ENCODE assay signal across 10 cellular contexts in genomic region chr17:29393451-29393850, GRCh38. TPM values are rescaled to one million over a fixed set of nuclear protein-coding genes. Genes with fewer than 3 reads are reported as not detected.
DNase-seq lines count a peak whose midpoint lies in the region; ATAC-seq and TF ChIP-seq lines count a peak whose summit lies in the region.
"Had no signal": no experiment of that assay in that cellular context is flagged by ENCODE, and none has a peak within 500 bp of the region (broad histone marks: within the 10 kb centered on the region; RNA-seq: fewer than 3 reads in every experiment).

No MANE protein-coding gene starts in this region.

- ATAC-seq in gastrocnemius medialis = no peak
- ATAC-seq in GM21786 (IDR thresholded peaks at IDR 0.05; ENCODE audit: unreplicated experiment) = no peak
- ATAC-seq in GM18502 (IDR thresholded peaks at IDR 0.05; ENCODE audit: poor library complexity, unreplicated experiment) = no peak

- H3K4me2 ChIP-seq in PC-9 = peak overlapping the region; percentile 97

- H3K36me3 Mint-ChIP-seq in T-helper 2 cell treated with Interferon-gamma antibody and Interleukin-4, amounts not matched to agents 5 μg/mL and 100 μg/mL, for 36 hours (ENCODE audit: low read depth) = peaks cover 18% of the 10 kb centered on the region

- H3K9me2 ChIP-seq in PC-9 (ENCODE audit: insufficient read depth) = no peaks in the 10 kb centered on the region

- DNase-seq in T-helper 2 cell treated with Interferon-gamma antibody and Interleukin-4, amounts not matched to agents 5 μg/mL and 100 μg/mL, for 36 hours (ENCODE audit: low spot score) = no peak
- DNase-seq in T-helper 2 cell = no peak
- no peak for DNase-seq in PC-9
- peak; percentile 34 for DNase-seq in fibroblast of gingiva (ENCODE audit: low read depth)
- DNase-seq in gastrocnemius medialis = no peak
- no peak for DNase-seq in activated effector memory CD4-positive, alpha-beta T cell treated with Interleukin-2 at 50 U/mL for 16 hours
- DNase-seq: NCI-H187, T1000 had no signal

- peak overlapping the region; percentile 16 for H3K27ac Mint-ChIP-seq in T-helper 2 cell treated with Interferon-gamma antibody and Interleukin-4, amounts not matched to agents 5 μg/mL and 100 μg/mL, for 36 hours

- H2AFZ ChIP-seq in PC-9 = no peak overlapping the region

- peak overlapping the region; percentile 62 for H3K4me3 Mint-ChIP-seq in T-helper 2 cell treated with Interferon-gamma antibody and Interleukin-4, amounts not matched to agents 5 μg/mL and 100 μg/mL, for 36 hours

- CTCF ChIA-PET in PC-9 (lab: Charles Lee) = interaction anchor here (0.6 kb wide), 3 partner anchors 13 to 439 kb away, joined by 3 to 8 read pairs (median 3); no protein-coding TSS in a partner anchor

- TF ChIP-seq CTCF in PC-9 (conservative IDR thresholded peaks at IDR 0.05) (no peak), gastrocnemius medialis (IDR thresholded peaks at IDR 0.05 in 4 of 5, conservative IDR thresholded peaks at IDR 0.05 in 1 of 5) (no peak)

- H3F3A ChIP-seq in PC-9 (ENCODE audit: insufficient read depth, low read depth) = peaks cover 11% of the 10 kb centered on the region; the same call in 1 of the 2 replicates

- H3K4me1 ChIP-seq in PC-9 (replicated peaks; ENCODE audit: insufficient read depth) (peaks cover 30% of the 10 kb centered on the region), gastrocnemius medialis (peaks cover 35 to 38% of the 10 kb centered on the region in 2 donors)

- POLR2A ChIA-PET in PC-9 (lab: Charles Lee; ENCODE audit: unreplicated experiment) = interaction anchor here (0.5 to 0.7 kb wide), 3 partner anchors 13 to 536 kb away, joined by 3 to 17 read pairs (median 3); partner anchors contain the start of gene SSH2

- no TSS peak for BruUV-seq in PC-9 (replicated peaks; lab: Mats Ljungman, UMichigan)

- no peak overlapping the region for H3K27ac ChIP-seq in PC-9
- H3K27ac ChIP-seq in gastrocnemius medialis = peak overlapping the region in 3 of 4 donors; percentile 11 to 29 (median 12)

- no peaks in the 10 kb centered on the region for H3K9me3 ChIP-seq in PC-9 (ENCODE audit: insufficient read depth, low read depth)
- no peaks in the 10 kb centered on the region for H3K9me3 ChIP-seq in gastrocnemius medialis

- peaks cover 71% of the 10 kb centered on the region for H3K79me2 ChIP-seq in PC-9 (ENCODE audit: low read depth)

- H3K36me3 ChIP-seq in PC-9 (ENCODE audit: low read depth) (0 out of 2 replicates have a peak, but pooled peaks cover 11% of the 10 kb centered on the region), gastrocnemius medialis (no peaks in the 10 kb centered on the region)

- no peaks in the 10 kb centered on the region for H3K9me3 Mint-ChIP-seq in T-helper 2 cell treated with Interferon-gamma antibody and Interleukin-4, amounts not matched to agents 5 μg/mL and 100 μg/mL, for 36 hours

- H3K27me3 ChIP-seq in PC-9 (ENCODE audit: insufficient read depth, low read depth) (no peaks in the 10 kb centered on the region), gastrocnemius medialis (no peaks in the 10 kb centered on the region)

- peaks cover 27% of the 10 kb centered on the region for H3K4me1 Mint-ChIP-seq in T-helper 2 cell treated with Interferon-gamma antibody and Interleukin-4, amounts not matched to agents 5 μg/mL and 100 μg/mL, for 36 hours (ENCODE audit: low read depth)

- in situ Hi-C loops in gastrocnemius medialis (cut with MboI; ENCODE audit: low sequenced_read_pairs in 4 of 4) = loop anchor here in 1 of 4 donors (25.0 kb wide), 1 partner anchor 394 kb away; no protein-coding TSS in a partner anchor

- H3K27me3 Mint-ChIP-seq in T-helper 2 cell treated with Interferon-gamma antibody and Interleukin-4, amounts not matched to agents 5 μg/mL and 100 μg/mL, for 36 hours (ENCODE audit: low read depth) = no peaks in the 10 kb centered on the region

- H3K4me3 ChIP-seq in PC-9 (no peak overlapping the region), gastrocnemius medialis (no peak overlapping the region)

- H4K20me1 ChIP-seq in PC-9 (ENCODE audit: insufficient read depth) = peaks cover 26% of the 10 kb centered on the region

- intact Hi-C loops in PC-9 (cut with micrococcal nuclease; ENCODE audit: unreplicated experiment) = no loop called here
- intact Hi-C loops in gastrocnemius medialis (cut with DNase I; ENCODE audit: low total_unique reads) = loop anchor here (10.0 kb wide), 3 partner anchors 249 to 721 kb away; partner anchors contain the start of gene NSRP1

- TF ChIP-seq POLR2A in gastrocnemius medialis (IDR thresholded peaks at IDR 0.05) = no peak

RNA-seq across cellular contexts. Expression of gene TAOK1, which starts 3.3 kb away (rescaled TPM):
- total RNA-seq in PC-9 (2021) (39.0 and 51.1 TPM in 2 replicates), gastrocnemius medialis (10 to 100 TPM; 30.1 to 48.4 (median 35.7) TPM)
